8 cellular contexts compared by ENCODE assay signal in the genomic region with DNA sequence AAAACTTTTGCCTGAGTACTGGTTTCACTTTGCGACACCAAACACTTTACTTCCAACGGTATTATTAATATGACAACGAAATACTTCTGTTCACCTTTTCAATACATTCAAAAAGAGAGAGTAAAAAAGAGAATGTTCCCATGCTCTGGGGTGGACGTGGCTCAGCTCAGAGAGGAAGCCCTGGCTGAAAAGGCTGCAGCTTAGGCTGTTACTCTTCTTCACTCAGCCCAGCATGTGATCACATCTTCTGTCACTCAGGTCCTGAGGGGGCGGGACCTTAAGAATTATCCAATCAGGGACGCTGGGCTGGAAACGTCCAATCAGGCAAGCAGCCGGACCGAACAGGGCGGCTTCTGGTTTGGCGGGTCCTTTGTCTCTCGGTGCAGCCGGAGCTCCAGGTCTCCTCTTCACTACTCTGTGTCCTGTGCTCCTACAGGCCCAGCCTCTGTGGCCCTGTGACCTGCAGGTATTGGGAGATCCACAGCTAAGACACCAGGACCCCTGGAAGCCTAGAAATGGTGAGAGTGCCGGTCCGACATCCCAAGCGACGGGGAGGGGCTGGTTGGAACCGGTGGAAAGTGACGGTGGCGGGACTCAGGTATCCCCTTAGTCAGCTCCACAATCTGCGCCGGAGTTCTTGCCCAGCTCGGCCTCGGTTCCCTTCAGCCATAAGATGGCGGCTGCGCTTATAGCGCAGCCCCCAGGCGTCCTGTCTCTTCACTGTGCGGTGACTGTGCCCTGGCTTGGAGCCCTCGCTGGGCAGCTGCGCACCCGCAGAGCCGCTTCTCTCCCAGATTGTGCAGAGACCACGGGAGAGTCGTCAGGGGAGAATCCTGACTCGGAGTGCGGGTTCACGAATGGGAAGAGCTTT. TPM values are rescaled to one million over a fixed set of nuclear protein-coding genes. Genes with fewer than 3 reads are reported as not detected.
A peak's percentile ranks its signal among the peaks of the same experiment; 100 is the strongest.
DNase-seq lines count a peak whose midpoint lies in the region; ATAC-seq and TF ChIP-seq lines count a peak whose summit lies in the region.

ZNF93 (plus strand) TSS at position 373 of the 871 bp plus-strand sequence; CDS start at position 516, 143 bp downstream.

- TF ChIP-seq CTCF in smooth muscle cell (IDR thresholded peaks at IDR 0.05; ENCODE audit: borderline replicate concordance, insufficient read depth, poor library complexity, severe bottlenecking): no peak

- H3K27me3 Mint-ChIP-seq in central memory CD8-positive, alpha-beta T cell: no peaks in the 10 kb centered on the region
- H3K27me3 Mint-ChIP-seq in immature natural killer cell (ENCODE audit: low read depth in 3 of 3): peaks cover 0 to 7% (median 4%) of the 10 kb centered on the region in 3 donors

- H3K27ac Mint-ChIP-seq in central memory CD8-positive, alpha-beta T cell (ENCODE audit: low read depth): peak within 1 kb of the TSS; percentile 96
- H3K27ac Mint-ChIP-seq in immature natural killer cell: peak within 1 kb of the TSS; percentile 85 to 96 (median 93)

- peaks cover 8% of the 10 kb centered on the region for H3K36me3 Mint-ChIP-seq in central memory CD8-positive, alpha-beta T cell (ENCODE audit: insufficient read depth)
- H3K36me3 Mint-ChIP-seq in immature natural killer cell: peaks cover 0 to 6% (median 5%) of the 10 kb centered on the region in 3 donors

- peaks cover 21% of the 10 kb centered on the region for H3K9me3 Mint-ChIP-seq in central memory CD8-positive, alpha-beta T cell
- H3K9me3 Mint-ChIP-seq in immature natural killer cell: peaks cover 3 to 30% (median 27%) of the 10 kb centered on the region in 6 donors

- peak; percentile 92 for DNase-seq in NCI-H2107 (lab: John Stamatoyannopoulos, UW)
- peak; percentile 80 for DNase-seq in activated CD4-positive, CD25-positive, alpha-beta regulatory T cell treated with anti-CD3 and anti-CD28 coated beads, Interleukin-2, amount 50 U/mL, for 16 hours (ENCODE audit: low read depth, low spot score)
- peak; percentile 76 to 90 for DNase-seq in central memory CD8-positive, alpha-beta T cell (ENCODE audit: low spot score in 2 of 2)
- peak; percentile 90 to 93 (median 91) for DNase-seq in immature natural killer cell
- DNase-seq in smooth muscle cell (lab: John Stamatoyannopoulos, UW; ENCODE audit: unreplicated experiment): peak; percentile 56
- DNase-seq in UCSD-AML1 (lab: John Stamatoyannopoulos, UW; ENCODE audit: unreplicated experiment): no peak

- H3K9me3 ChIP-seq in smooth muscle cell (replicated peaks; ENCODE audit: low read depth): peaks cover 3% of the 10 kb centered on the region

- H3K27me3 ChIP-seq in smooth muscle cell (ENCODE audit: low read depth): no peaks in the 10 kb centered on the region

- H3K4me3 Mint-ChIP-seq in central memory CD8-positive, alpha-beta T cell: peak within 1 kb of the TSS; percentile 98
- peak within 1 kb of the TSS; percentile 96 to 99 (median 99) for H3K4me3 Mint-ChIP-seq in immature natural killer cell

- H3F3A ChIP-seq in smooth muscle cell (ENCODE audit: low read depth): peaks cover 25% of the 10 kb centered on the region

- H3K4me2 ChIP-seq in smooth muscle cell: peak within 1 kb of the TSS; percentile 91

- peaks cover 33% of the 10 kb centered on the region for H3K4me1 Mint-ChIP-seq in central memory CD8-positive, alpha-beta T cell
- peaks cover 17 to 31% of the 10 kb centered on the region in 2 donors for H3K4me1 Mint-ChIP-seq in immature natural killer cell

- peak within 1 kb of the TSS; percentile 78 for H3K9ac ChIP-seq in smooth muscle cell (ENCODE audit: low read depth)

- peaks cover 20% of the 10 kb centered on the region for H4K20me1 ChIP-seq in smooth muscle cell (ENCODE audit: low read depth)

- ATAC-seq in GM18499 (IDR thresholded peaks at IDR 0.05; ENCODE audit: insufficient read depth, unreplicated experiment) (peak; percentile 66), HG02970 (IDR thresholded peaks at IDR 0.05; ENCODE audit: low FRiP score, unreplicated experiment) (peak; percentile 86)
- peak; percentile 98 for ATAC-seq in central memory CD8-positive, alpha-beta T cell (replicated peaks; ENCODE audit: extremely low read depth, poor library complexity, severe bottlenecking)

- peaks cover 41% of the 10 kb centered on the region for H3K79me2 ChIP-seq in smooth muscle cell (ENCODE audit: low read depth)

- H3K4me3 ChIP-seq in smooth muscle cell: peak within 1 kb of the TSS; percentile 80

- WGBS in smooth muscle cell (ENCODE audit: low lambda C conversion rate): 1% methylated on average over 38 of the region's 38 CpGs

- H3K27ac ChIP-seq in smooth muscle cell (ENCODE audit: low read depth): peak within 1 kb of the TSS; percentile 82

- peak within 1 kb of the TSS; percentile 64 for H2AFZ ChIP-seq in smooth muscle cell (ENCODE audit: low read depth)

- H3K36me3 ChIP-seq in smooth muscle cell (ENCODE audit: low read depth): no peaks in the 10 kb centered on the region

- peaks cover 6% of the 10 kb centered on the region for H3K4me1 ChIP-seq in smooth muscle cell (ENCODE audit: low read depth)

RNA-seq across cellular contexts. Expression of gene ZNF93, which starts in this region (rescaled TPM):
- polyA plus RNA-seq in immature natural killer cell (1 to 10 TPM; 2.8 to 5.3 (median 4.8) TPM), smooth muscle cell (18.3 and 23.0 TPM in 2 replicates)
- 36.7 and 41.6 TPM in 2 replicates for total RNA-seq in smooth muscle cell
